Comparison of ENCODE assay signal across 8 cellular contexts in genomic region chr3:21484323-21485154, GRCh38.
DNase-seq lines count a peak whose midpoint lies in the region; ATAC-seq and TF ChIP-seq lines count a peak whose summit lies in the region.

No MANE protein-coding gene starts in this region.

- ATAC-seq in HG03342 (IDR thresholded peaks at IDR 0.05; ENCODE audit: unreplicated experiment) (peak; percentile 86), GM21576 (IDR thresholded peaks at IDR 0.05; ENCODE audit: unreplicated experiment) (no peak)

- TF ChIP-seq CTCF in 22Rv1 (IDR thresholded peaks at IDR 0.05) (peak; percentile 90), GM12865 (IDR thresholded peaks at IDR 0.05; ENCODE audit: insufficient read depth, low read depth, low read length, missing control alignments) (peak; percentile 69)

- no peak overlapping the region for H3K4me3 ChIP-seq in GM12865 (ENCODE audit: low read depth, low read length)

- DNase-seq in GM12865 (ENCODE audit: low read depth) (peak; percentile 72), NOMO-1 treated with DMSO at 0.1 percent for 48 hours (lab: John Stamatoyannopoulos, UW; ENCODE audit: unreplicated experiment) (peak; percentile 81), cerebellar cortex (ENCODE audit: low spot score) (peak; percentile 39), kidney tubule cell (ENCODE audit: low spot score) (peak; percentile 78)
- DNase-seq in stimulated activated naive CD4-positive, alpha-beta T cell treated with Interleukin-2 at 50 U/mL for 16 hours (lab: John Stamatoyannopoulos, UW), result no peak

- H3K27ac ChIP-seq in 22Rv1, result no peak overlapping the region
